ENCODE assay signal across 8 cellular contexts in genomic region chr19:56333506-56333905, GRCh38. TPM values are rescaled to one million over a fixed set of nuclear protein-coding genes. Genes with fewer than 3 reads are reported as not detected.
DNase-seq lines count a peak whose midpoint lies in the region; ATAC-seq and TF ChIP-seq lines count a peak whose summit lies in the region.

No MANE protein-coding gene starts in this region.

- intact Hi-C loops in CD8-positive, alpha-beta T cell (cut with DNase I, micrococcal nuclease) = loop anchor here (1.0 to 10.0 kb wide), 5 partner anchors 80 to 267 kb away; partner anchors contain the start of gene GALP (in 1 of the 2)
- intact Hi-C loops in left ventricle myocardium inferior (cut with micrococcal nuclease) = no loop called here

- H3K4me1 Mint-ChIP-seq in CD8-positive, alpha-beta T cell (ENCODE audit: low read depth) = no peaks in the 10 kb centered on the region
- no peaks in the 10 kb centered on the region for H3K4me1 Mint-ChIP-seq in activated CD8-positive, alpha-beta T cell treated with anti-CD3 and anti-CD28 coated beads, Interleukin-2, amount 10 ng/mL, durations not matched to agents 7 days and 5 days (ENCODE audit: low read depth)

- POLR2A ChIA-PET in CD8-positive, alpha-beta T cell (lab: Charles Lee) = interaction anchor here (0.9 kb wide), 1 partner anchor 267 kb away, joined by 3 read pairs; no protein-coding TSS in a partner anchor
- POLR2A ChIA-PET in activated CD8-positive, alpha-beta T cell treated with anti-CD3 and anti-CD28 coated beads, Interleukin-2, amount 10 ng/mL, durations not matched to agents 7 days and 5 days (lab: Charles Lee) = no interaction called here

- no peak overlapping the region for H3K27ac Mint-ChIP-seq in CD8-positive, alpha-beta T cell
- no peak overlapping the region for H3K27ac Mint-ChIP-seq in activated CD8-positive, alpha-beta T cell treated with anti-CD3 and anti-CD28 coated beads, Interleukin-2, amount 10 ng/mL, durations not matched to agents 7 days and 5 days

- no peaks in the 10 kb centered on the region for H3K4me1 ChIP-seq in CD8-positive, alpha-beta T cell (ENCODE audit: insufficient read depth, low read length)
- no peaks in the 10 kb centered on the region for H3K4me1 ChIP-seq in left ventricle myocardium inferior

- no peaks in the 10 kb centered on the region for H3K36me3 ChIP-seq in CD8-positive, alpha-beta T cell (ENCODE audit: insufficient read depth, low read length)
- no peaks in the 10 kb centered on the region for H3K36me3 ChIP-seq in left ventricle myocardium inferior

- peak; percentile 54 for ATAC-seq in CD8-positive, alpha-beta T cell
- peak; percentile 49 for ATAC-seq in activated CD8-positive, alpha-beta T cell treated with anti-CD3 and anti-CD28 coated beads, Interleukin-2, amount 10 ng/mL, durations not matched to agents 7 days and 5 days
- ATAC-seq in HG02588 (IDR thresholded peaks at IDR 0.05; ENCODE audit: unreplicated experiment) = no peak

- DNase-seq in CD8-positive, alpha-beta T cell = peak in 4 of 7 experiments; percentile 9 to 46 (median 24)
- DNase-seq in H4 (ENCODE audit: low spot score) (peak; percentile 67), NCI-H526 treated with DMSO at 0.1 percent for 48 hours (lab: John Stamatoyannopoulos, UW) (peak; percentile 42), left ventricle myocardium inferior (no peak), ureter (ENCODE audit: low spot score) (no peak)
- peak; percentile 63 for DNase-seq in activated CD8-positive, alpha-beta T cell treated with anti-CD3 and anti-CD28 coated beads, Interleukin-2, amount 10 ng/mL, durations not matched to agents 7 days and 5 days
- DNase-seq in stimulated activated CD4-positive, alpha-beta T cell treated with anti-CD3 and anti-CD28 coated beads, Interleukin-2, amount 100 ng/mL, for 4 hours (ENCODE audit: low read depth) = peak; percentile 15

- no peak overlapping the region for H3K27ac ChIP-seq in CD8-positive, alpha-beta T cell (ENCODE audit: low read depth, low read length)
- no peak overlapping the region for H3K27ac ChIP-seq in left ventricle myocardium inferior (replicated peaks)

- no peaks in the 10 kb centered on the region for H3K27me3 ChIP-seq in CD8-positive, alpha-beta T cell (ENCODE audit: insufficient read depth, low read length)
- no peaks in the 10 kb centered on the region for H3K27me3 ChIP-seq in left ventricle myocardium inferior (ENCODE audit: low read depth)

- peak; percentile 64 for TF ChIP-seq CTCF in CD8-positive, alpha-beta T cell (IDR thresholded peaks at IDR 0.05)
- TF ChIP-seq CTCF in left ventricle myocardium inferior (IDR thresholded peaks at IDR 0.05; ENCODE audit: borderline replicate concordance) = peak; percentile 74

- H3K9me3 ChIP-seq in CD8-positive, alpha-beta T cell (ENCODE audit: low read length) = no peaks in the 10 kb centered on the region
- H3K9me3 ChIP-seq in left ventricle myocardium inferior (replicated peaks) = peaks cover 18% of the 10 kb centered on the region

- H3K4me3 ChIP-seq in CD8-positive, alpha-beta T cell (ENCODE audit: low read depth, low read length) = no peak overlapping the region
- H3K4me3 ChIP-seq in left ventricle myocardium inferior = no peak overlapping the region

- peaks cover 3% of the 10 kb centered on the region for H3K27me3 Mint-ChIP-seq in CD8-positive, alpha-beta T cell (ENCODE audit: low read depth)
- peaks cover 7% of the 10 kb centered on the region for H3K27me3 Mint-ChIP-seq in activated CD8-positive, alpha-beta T cell treated with anti-CD3 and anti-CD28 coated beads, Interleukin-2, amount 10 ng/mL, durations not matched to agents 7 days and 5 days (ENCODE audit: low read depth)

- H3K36me3 Mint-ChIP-seq in CD8-positive, alpha-beta T cell = no peaks in the 10 kb centered on the region
- H3K36me3 Mint-ChIP-seq in activated CD8-positive, alpha-beta T cell treated with anti-CD3 and anti-CD28 coated beads, Interleukin-2, amount 10 ng/mL, durations not matched to agents 7 days and 5 days (ENCODE audit: low read depth) = no peaks in the 10 kb centered on the region

- H3K4me3 Mint-ChIP-seq in CD8-positive, alpha-beta T cell = no peak overlapping the region
- no peak overlapping the region for H3K4me3 Mint-ChIP-seq in activated CD8-positive, alpha-beta T cell treated with anti-CD3 and anti-CD28 coated beads, Interleukin-2, amount 10 ng/mL, durations not matched to agents 7 days and 5 days

- H3K9me3 Mint-ChIP-seq in CD8-positive, alpha-beta T cell = peaks cover 14% of the 10 kb centered on the region
- H3K9me3 Mint-ChIP-seq in activated CD8-positive, alpha-beta T cell treated with anti-CD3 and anti-CD28 coated beads, Interleukin-2, amount 10 ng/mL, durations not matched to agents 7 days and 5 days (ENCODE audit: insufficient read depth) = no peaks in the 10 kb centered on the region

- CTCF ChIA-PET in CD8-positive, alpha-beta T cell (lab: Charles Lee) = interaction anchor here (0.8 to 2.6 kb wide), 7 partner anchors 24 to 267 kb away, joined by 3 to 24 read pairs (median 3); no protein-coding TSS in a partner anchor
- CTCF ChIA-PET in activated CD8-positive, alpha-beta T cell treated with anti-CD3 and anti-CD28 coated beads, Interleukin-2, amount 10 ng/mL, durations not matched to agents 7 days and 5 days (lab: Charles Lee) = interaction anchor here (0.6 to 4.3 kb wide), 28 partner anchors 12 to 701 kb away, joined by 3 to 146 read pairs (median 5); partner anchors contain the start of genes U2AF2 and ZSCAN5A

RNA-seq across cellular contexts. Expression of gene ZSCAN5A, which starts 18.9 kb away (rescaled TPM):
- 1 to 10 TPM; 4.6 to 7.0 TPM for total RNA-seq in CD8-positive, alpha-beta T cell
- total RNA-seq in H4 (2014; rRNA removed; shearing (Covaris generic)) = 7.0 and 12.7 TPM in 2 replicates
- 10 to 100 TPM in 1 of 2 experiments, 1 to 10 TPM in 1; 8.2 to 12.1 TPM for total RNA-seq in activated CD8-positive, alpha-beta T cell treated with anti-CD3 and anti-CD28 coated beads, Interleukin-2, amount 10 ng/mL, durations not matched to agents 7 days and 5 days
- total RNA-seq in left ventricle myocardium inferior (16.7 TPM), ureter (31.1 TPM)

RNA-seq across cellular contexts. Expression of gene ZNF582, which starts 59.8 kb away (rescaled TPM):
- total RNA-seq in CD8-positive, alpha-beta T cell = 1 to 10 TPM; 4.6 to 4.7 TPM
- 6.8 and 8.8 TPM in 2 replicates for total RNA-seq in H4 (2014; rRNA removed; shearing (Covaris generic))
- total RNA-seq in activated CD8-positive, alpha-beta T cell treated with anti-CD3 and anti-CD28 coated beads, Interleukin-2, amount 10 ng/mL, durations not matched to agents 7 days and 5 days = 1 to 10 TPM; 2.8 to 3.3 TPM
- total RNA-seq in left ventricle myocardium inferior (4.4 TPM), ureter (5.6 TPM)

Comparison
In these comparisons a context has a peak if more than half of its experiments do, and no peak if none do; other contexts are left out.
1. DNase-seq: peak in CD8-positive, alpha-beta T cell (4 of 7), H4 (single experiment), NCI-H526 treated with DMSO at 0.1 percent for 48 hours (single experiment), activated CD8-positive, alpha-beta T cell treated with anti-CD3 and anti-CD28 coated beads, Interleukin-2, amount 10 ng/mL, durations not matched to agents 7 days and 5 days (single experiment) and stimulated activated CD4-positive, alpha-beta T cell treated with anti-CD3 and anti-CD28 coated beads, Interleukin-2, amount 100 ng/mL, for 4 hours (single experiment); none in left ventricle myocardium inferior (single experiment) and ureter (single experiment).